9 cellular contexts compared by ENCODE assay signal in genomic region chr7:129213828-129214227, GRCh38. TPM values are rescaled to one million over a fixed set of nuclear protein-coding genes. Genes with fewer than 3 reads are reported as not detected.
A peak's percentile ranks its signal among the peaks of the same experiment; 100 is the strongest.
DNase-seq lines count a peak whose midpoint lies in the region; ATAC-seq and TF ChIP-seq lines count a peak whose summit lies in the region.
"Had no signal": no experiment of that assay in that cellular context is flagged by ENCODE, and none has a peak within 500 bp of the region (broad histone marks: within the 10 kb centered on the region; RNA-seq: fewer than 3 reads in every experiment).

No MANE protein-coding gene starts in this region.

- DNase-seq in HFFc6 (peak; percentile 15), SJCRH30 (peak; percentile 40 to 53), left kidney (ENCODE audit: low read depth, low spot score) (peak; percentile 55), hippocampal formation (lab: John Stamatoyannopoulos, UW) (no peak), HEK293T (ENCODE audit: extremely low spot score) (no peak)
- no peak for DNase-seq in activated T-helper 1 cell treated with anti-CD3 and anti-CD28 coated beads, Interleukin-12 subunit alpha, Interleukin-12 subunit beta, Interleukin-2, Interleukin-4 antibody, amounts not matched to agents 30 ng/mL and 10 ng/mL and 1 ng/mL, durations not matched to agents 14 hours and 24 hours and 36 hours (ENCODE audit: low spot score)
- DNase-seq: naive B cell had no signal

- no peak for ATAC-seq in GM18505 (IDR thresholded peaks at IDR 0.05; ENCODE audit: unreplicated experiment)

- H3K9me3 Mint-ChIP-seq in HFFc6: no peaks in the 10 kb centered on the region
- no peaks in the 10 kb centered on the region for H3K9me3 Mint-ChIP-seq in activated T-helper 1 cell treated with anti-CD3 and anti-CD28 coated beads, Interleukin-12 subunit alpha, Interleukin-12 subunit beta, Interleukin-2, Interleukin-4 antibody, amounts not matched to agents 30 ng/mL and 10 ng/mL and 1 ng/mL, durations not matched to agents 14 hours and 24 hours and 36 hours
- H3K9me3 Mint-ChIP-seq: naive B cell had no signal

- H3K4me1 Mint-ChIP-seq in HFFc6 (ENCODE audit: low read depth): peaks cover 8% of the 10 kb centered on the region
- H3K4me1 Mint-ChIP-seq in activated T-helper 1 cell treated with anti-CD3 and anti-CD28 coated beads, Interleukin-12 subunit alpha, Interleukin-12 subunit beta, Interleukin-2, Interleukin-4 antibody, amounts not matched to agents 30 ng/mL and 10 ng/mL and 1 ng/mL, durations not matched to agents 14 hours and 24 hours and 36 hours (ENCODE audit: low read depth): no peaks in the 10 kb centered on the region

- H3K9me2 ChIP-seq in DOHH2 (replicated peaks; ENCODE audit: control insufficient read depth, low read length): no peaks in the 10 kb centered on the region

- POLR2A ChIA-PET in HEK293T (lab: Yijun Ruan, JAX): no interaction called here

- H3F3A ChIP-seq in DOHH2 (ENCODE audit: control insufficient read depth, insufficient read depth): no peaks in the 10 kb centered on the region

- H3K4me1 ChIP-seq in DOHH2 (ENCODE audit: control insufficient read depth, low read length): peaks cover 12% of the 10 kb centered on the region
- H3K4me1 ChIP-seq in SJCRH30: no peaks in the 10 kb centered on the region

- no peaks in the 10 kb centered on the region for H3K79me2 ChIP-seq in DOHH2 (ENCODE audit: control insufficient read depth, low read length)

- TF ChIP-seq POLR2A in GM18505 (IDR thresholded peaks at IDR 0.05; ENCODE audit: borderline replicate concordance, extremely low read depth, insufficient read depth, insufficient read length): no peak

- TF ChIP-seq CTCF in DOHH2 (IDR thresholded peaks at IDR 0.05; ENCODE audit: low read depth, low read length, poor library complexity, severe bottlenecking) (peak; percentile 70), HFFc6 (IDR thresholded peaks at IDR 0.05) (peak; percentile 22; the same call in 1 of the 2 replicates)

- no peak overlapping the region for H3K4me3 Mint-ChIP-seq in HFFc6
- no peak overlapping the region for H3K4me3 Mint-ChIP-seq in activated T-helper 1 cell treated with anti-CD3 and anti-CD28 coated beads, Interleukin-12 subunit alpha, Interleukin-12 subunit beta, Interleukin-2, Interleukin-4 antibody, amounts not matched to agents 30 ng/mL and 10 ng/mL and 1 ng/mL, durations not matched to agents 14 hours and 24 hours and 36 hours

- H3K36me3 Mint-ChIP-seq in HFFc6 (ENCODE audit: low read depth): no peaks in the 10 kb centered on the region
- H3K36me3 Mint-ChIP-seq in activated T-helper 1 cell treated with anti-CD3 and anti-CD28 coated beads, Interleukin-12 subunit alpha, Interleukin-12 subunit beta, Interleukin-2, Interleukin-4 antibody, amounts not matched to agents 30 ng/mL and 10 ng/mL and 1 ng/mL, durations not matched to agents 14 hours and 24 hours and 36 hours (ENCODE audit: low read depth): no peaks in the 10 kb centered on the region
- H3K36me3 Mint-ChIP-seq: naive B cell had no signal

- H3K27me3 Mint-ChIP-seq in HFFc6 (ENCODE audit: insufficient read depth): peaks cover 12% of the 10 kb centered on the region
- peaks cover 3% of the 10 kb centered on the region for H3K27me3 Mint-ChIP-seq in activated T-helper 1 cell treated with anti-CD3 and anti-CD28 coated beads, Interleukin-12 subunit alpha, Interleukin-12 subunit beta, Interleukin-2, Interleukin-4 antibody, amounts not matched to agents 30 ng/mL and 10 ng/mL and 1 ng/mL, durations not matched to agents 14 hours and 24 hours and 36 hours (ENCODE audit: insufficient read depth)

- H3K36me3 ChIP-seq in DOHH2 (ENCODE audit: control insufficient read depth, low read length) (no peaks in the 10 kb centered on the region), SJCRH30 (peaks cover 8% of the 10 kb centered on the region; the same call in 1 of the 2 replicates)

- H3K4me2 ChIP-seq in DOHH2 (ENCODE audit: low read length): 0 out of 2 replicates have a peak overlapping the region, but pooled peaks have one; percentile 9

- CTCF ChIA-PET in HEK293T (lab: Yijun Ruan, JAX): interaction anchor here (0.7 to 1.4 kb wide), 8 partner anchors 10 to 271 kb away, joined by 3 to 18 read pairs (median 4); no protein-coding TSS in a partner anchor

- intact Hi-C loops in activated T-helper 1 cell treated with anti-CD3 and anti-CD28 coated beads, Interleukin-12 subunit alpha, Interleukin-12 subunit beta, Interleukin-2, Interleukin-4 antibody, amounts not matched to agents 30 ng/mL and 10 ng/mL and 1 ng/mL, durations not matched to agents 14 hours and 24 hours and 36 hours (cut with micrococcal nuclease): no loop called here

- H3K27ac ChIP-seq in DOHH2 (ENCODE audit: low read depth, low read length): no peak overlapping the region
- H3K27ac ChIP-seq in SJCRH30: no peak overlapping the region

- H3K9me3 ChIP-seq in DOHH2 (ENCODE audit: control insufficient read depth, insufficient read depth, low read length) (0 out of 2 replicates have a peak, but pooled peaks cover 2% of the 10 kb centered on the region), SJCRH30 (replicated peaks) (no peaks in the 10 kb centered on the region)

- no peaks in the 10 kb centered on the region for H3K27me3 ChIP-seq in DOHH2 (ENCODE audit: control insufficient read depth, low read length)
- no peaks in the 10 kb centered on the region for H3K27me3 ChIP-seq in SJCRH30

- H3K4me3 ChIP-seq in DOHH2 (ENCODE audit: low read length) (no peak overlapping the region), SJCRH30 (no peak overlapping the region)

- H4K20me1 ChIP-seq in DOHH2 (ENCODE audit: control insufficient read depth, insufficient read depth, low read depth, low read length): no peaks in the 10 kb centered on the region

- H3K27ac Mint-ChIP-seq in HFFc6: no peak overlapping the region
- no peak overlapping the region for H3K27ac Mint-ChIP-seq in activated T-helper 1 cell treated with anti-CD3 and anti-CD28 coated beads, Interleukin-12 subunit alpha, Interleukin-12 subunit beta, Interleukin-2, Interleukin-4 antibody, amounts not matched to agents 30 ng/mL and 10 ng/mL and 1 ng/mL, durations not matched to agents 14 hours and 24 hours and 36 hours

TF ChIP-seq in HEK293T, 16 proteins besides CTCF, POLR2A, EP300 and RAD21:
- TF ChIP-seq SP1 (IDR thresholded peaks at IDR 0.05) (no peak), ELF4 (IDR thresholded peaks at IDR 0.05) (no peak), SUZ12 (IDR thresholded peaks at IDR 0.05) (no peak), L3MBTL2 (conservative IDR thresholded peaks at IDR 0.05) (no peak), FOXM1 (IDR thresholded peaks at IDR 0.05; ENCODE audit: borderline replicate concordance) (no peak), FOXA1 (IDR thresholded peaks at IDR 0.05) (no peak), NFRKB (IDR thresholded peaks at IDR 0.05) (no peak), TARDBP (IDR thresholded peaks at IDR 0.05) (no peak), BHLHE40 (IDR thresholded peaks at IDR 0.05; ENCODE audit: borderline replicate concordance) (no peak), LEF1 (IDR thresholded peaks at IDR 0.05; ENCODE audit: borderline replicate concordance) (no peak), HDGF (IDR thresholded peaks at IDR 0.05; ENCODE audit: borderline replicate concordance) (no peak), ZNF384 (IDR thresholded peaks at IDR 0.05) (no peak), ARNT (IDR thresholded peaks at IDR 0.05) (no peak), CTBP1 (IDR thresholded peaks at IDR 0.05; ENCODE audit: borderline replicate concordance) (no peak), PKNOX1 (IDR thresholded peaks at IDR 0.05) (no peak), FOXK2 (IDR thresholded peaks at IDR 0.05) (no peak)

RNA-seq across cellular contexts. Expression of gene AHCYL2, which starts 11.0 kb away (rescaled TPM):
- 10 to 100 TPM in 1 of 6 experiments, 1 to 10 TPM in 5; 6.8 to 12.4 (median 8.8) TPM for total RNA-seq in HFFc6 (2021; fragmentation: NEBNext Ultra II Directional; extraction: Animal tissue kit (Norgen Biotek cat#: 25700))
- total RNA-seq in SJCRH30 (2014; rRNA removed; shearing (Covaris generic)): 10.2 and 10.9 TPM in 2 replicates
- total RNA-seq in activated T-helper 1 cell treated with anti-CD3 and anti-CD28 coated beads, Interleukin-12 subunit alpha, Interleukin-12 subunit beta, Interleukin-2, Interleukin-4 antibody, amounts not matched to agents 30 ng/mL and 10 ng/mL and 1 ng/mL, durations not matched to agents 14 hours and 24 hours and 36 hours: 14.1 and 15.5 TPM in 2 replicates

RNA-seq across cellular contexts. Expression of gene SMO, which starts 25.4 kb away (rescaled TPM):
- total RNA-seq in HFFc6 (2021; fragmentation: NEBNext Ultra II Directional; extraction: Animal tissue kit (Norgen Biotek cat#: 25700)): under 1 TPM; 0.09 to 0.57 (median 0.17) TPM
- 40.5 and 43.2 TPM in 2 replicates for total RNA-seq in SJCRH30 (2014; rRNA removed; shearing (Covaris generic))
- total RNA-seq in activated T-helper 1 cell treated with anti-CD3 and anti-CD28 coated beads, Interleukin-12 subunit alpha, Interleukin-12 subunit beta, Interleukin-2, Interleukin-4 antibody, amounts not matched to agents 30 ng/mL and 10 ng/mL and 1 ng/mL, durations not matched to agents 14 hours and 24 hours and 36 hours: 0.44 and 0.56 TPM in 2 replicates

Comparison
In these comparisons a context has a peak if more than half of its experiments do, and no peak if none do; other contexts are left out.
1. DNase-seq: peak in HFFc6 (single experiment), SJCRH30 (2 of 2) and left kidney (single experiment); none in hippocampal formation (0 of 2), HEK293T (single experiment) and activated T-helper 1 cell treated with anti-CD3 and anti-CD28 coated beads, Interleukin-12 subunit alpha, Interleukin-12 subunit beta, Interleukin-2, Interleukin-4 antibody, amounts not matched to agents 30 ng/mL and 10 ng/mL and 1 ng/mL, durations not matched to agents 14 hours and 24 hours and 36 hours (single experiment).
2. RNA of gene SMO, which starts 25.4 kb away (total RNA-seq): 40.5 to 43.2 TPM in SJCRH30; 0.44 to 0.56 TPM in activated T-helper 1 cell treated with anti-CD3 and anti-CD28 coated beads, Interleukin-12 subunit alpha, Interleukin-12 subunit beta, Interleukin-2, Interleukin-4 antibody, amounts not matched to agents 30 ng/mL and 10 ng/mL and 1 ng/mL, durations not matched to agents 14 hours and 24 hours and 36 hours and 0.09 to 0.57 TPM in HFFc6; every median in the first group is over 10 times any median in the second.